In the genomic region with DNA sequence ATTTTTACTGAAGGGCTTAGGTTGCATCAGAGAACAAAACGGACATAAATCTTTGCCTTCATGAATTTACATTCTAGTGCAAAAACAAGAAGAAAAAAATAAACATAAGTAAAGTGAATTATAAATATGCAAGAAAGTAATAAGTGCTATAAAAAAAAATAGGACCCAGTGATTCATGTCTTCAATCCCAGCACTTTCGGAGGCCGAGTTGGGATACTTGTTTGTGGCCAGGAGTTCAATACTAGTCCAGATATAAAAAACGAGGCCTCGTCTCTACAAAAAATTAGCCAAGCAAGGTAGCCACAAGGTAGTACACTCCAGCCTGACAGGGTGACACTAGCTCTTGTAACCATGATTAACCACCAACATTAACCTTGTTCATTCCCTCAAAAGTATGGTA, we compare ENCODE assay signal across 25 cellular contexts.
"Had no signal": no experiment of that assay in that cellular context is flagged by ENCODE, and none has a peak within 500 bp of the region (broad histone marks: within the 10 kb centered on the region; RNA-seq: fewer than 3 reads in every experiment).

No MANE protein-coding gene starts in this region.

- H2AFZ ChIP-seq: neural progenitor cell, parathyroid adenoma had no signal

- ATAC-seq: natural killer cell; psoas muscle; right cardiac atrium; right lobe of liver; stimulated activated effector memory CD8-positive, alpha-beta T cell treated with anti-CD3 and anti-CD28 coated beads, Interleukin-12 subunit alpha, Interleukin-12 subunit beta, amount 100 ng/mL, for 72 hours; stimulated activated naive B cell treated with anti-CD40 and anti-IgM and Interleukin-4, amounts not matched to agents 10 μg/mL and 1 μg/mL and 100 μg/mL, for 72 hours had no signal

- H3K9me3 ChIP-seq: ovary, psoas muscle, right lobe of liver, sigmoid colon, stomach, thoracic aorta, thyroid gland, tibial nerve, upper lobe of left lung, vagina had no signal

- H3K9ac ChIP-seq: neural progenitor cell, parathyroid adenoma had no signal

- DNase-seq: natural killer cell; occipital lobe; ovary; posterior cingulate gyrus; psoas muscle; right cardiac atrium; right lobe of liver; sigmoid colon; small intestine; stimulated activated CD4-positive, alpha-beta T cell treated with anti-CD3 and anti-CD28 coated beads, Interleukin-15, amount 100 ng/mL, for 24 hours; stimulated activated CD4-positive, alpha-beta T cell treated with anti-CD3 and anti-CD28 coated beads, Interleukin-2, amount 100 ng/mL, for 24 hours; stimulated activated CD4-positive, alpha-beta T cell treated with anti-CD3 and anti-CD28 coated beads, Interleukin-2, amount 100 ng/mL, for 48 hours; stimulated activated CD4-positive, alpha-beta T cell treated with anti-CD3 and anti-CD28 coated beads, Interleukin-4, amount 100 ng/mL, for 24 hours; stimulated activated naive B cell treated with anti-CD40 and anti-IgM and Interleukin-4, amounts not matched to agents 10 μg/mL and 1 μg/mL and 100 μg/mL, for 72 hours; stimulated activated naive CD4-positive, alpha-beta T cell treated with Interleukin-2 at 50 U/mL for 16 hours; stomach; thyroid gland; trophoblast cell; upper lobe of left lung had no signal

- H3K79me2 ChIP-seq: parathyroid adenoma had no signal

- H3K27me3 ChIP-seq: neural progenitor cell, ovary, right lobe of liver, sigmoid colon, stomach, thyroid gland, tibial nerve, upper lobe of left lung, vagina had no signal

- H3K4me1 ChIP-seq: neural progenitor cell, parathyroid adenoma, psoas muscle, right lobe of liver, sigmoid colon, stomach, thyroid gland, tibial nerve, upper lobe of left lung, vagina had no signal

- H3K36me3 ChIP-seq: neural progenitor cell, ovary, right lobe of liver, sigmoid colon, stomach, thoracic aorta, thyroid gland, tibial nerve, upper lobe of left lung, vagina had no signal

- H3K4me2 ChIP-seq: neural progenitor cell had no signal

- H3K4me3 ChIP-seq: neural progenitor cell, ovary, psoas muscle, right lobe of liver, sigmoid colon, stomach, thoracic aorta, thyroid gland, tibial nerve, upper lobe of left lung, vagina had no signal

- H3K27ac ChIP-seq: neural progenitor cell, ovary, parathyroid adenoma, psoas muscle, right lobe of liver, sigmoid colon, stomach, thoracic aorta, thyroid gland, tibial nerve, upper lobe of left lung, vagina had no signal
